Comparison of ENCODE assay signal across 1 cellular context in the genomic region with DNA sequence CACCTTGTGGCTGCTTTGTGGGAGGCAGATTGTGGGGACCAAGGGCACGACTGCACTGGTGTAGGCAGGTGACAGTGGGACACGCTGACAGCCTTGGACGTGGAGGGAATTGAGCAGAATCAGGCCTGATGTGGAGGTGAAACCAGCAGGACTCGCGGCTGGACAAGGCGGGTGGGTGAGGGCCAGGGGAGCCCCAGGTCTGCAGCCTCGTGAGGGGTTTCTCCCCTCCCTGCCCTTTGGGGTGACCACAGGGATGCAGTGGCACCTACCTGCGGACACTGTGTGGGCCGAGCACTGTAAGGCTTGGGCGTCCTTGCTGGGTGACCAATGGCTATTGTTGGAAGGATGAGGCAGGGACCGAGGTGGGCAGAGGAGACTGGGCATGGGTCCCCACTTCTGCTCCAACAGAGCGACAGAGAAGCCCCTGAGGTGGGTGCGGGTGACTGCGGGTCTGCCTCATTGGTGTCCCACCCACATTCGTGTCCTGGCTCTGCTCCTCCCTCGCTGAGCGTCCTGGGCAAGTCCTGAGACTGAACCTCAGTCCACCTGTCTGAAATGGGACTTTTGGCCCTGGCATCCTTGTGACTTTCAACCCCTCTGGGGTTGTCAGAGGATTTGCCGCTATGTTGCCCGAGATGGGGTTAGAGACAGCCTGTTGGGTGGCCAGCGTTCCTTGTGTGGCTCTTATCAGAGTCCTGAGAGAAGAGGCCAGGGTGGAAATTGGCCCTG.
TF ChIP-seq lines count a peak whose summit lies in the region.

No MANE protein-coding gene starts in this region.

TF ChIP-seq in H1, 55 proteins besides CTCF, POLR2A, EP300 and RAD21:
- TF ChIP-seq CTBP2 (IDR thresholded peaks at IDR 0.05; ENCODE audit: borderline replicate concordance, insufficient read depth, insufficient read length, low read length): no peak
- no peak for TF ChIP-seq CHD1 (IDR thresholded peaks at IDR 0.05; ENCODE audit: low read depth, low read length)
- TF ChIP-seq SP4 (IDR thresholded peaks at IDR 0.05; ENCODE audit: low read length): no peak
- TF ChIP-seq GTF2F1 (IDR thresholded peaks at IDR 0.05; ENCODE audit: borderline replicate concordance, low read depth, low read length): no peak
- TF ChIP-seq YY1 (IDR thresholded peaks at IDR 0.05; ENCODE audit: low read depth, low read length): no peak
- TF ChIP-seq HDAC6 (IDR thresholded peaks at IDR 0.05; ENCODE audit: low read depth, low read length): no peak
- TF ChIP-seq SAP30 (IDR thresholded peaks at IDR 0.05; ENCODE audit: insufficient read depth, insufficient replicate concordance, low read length): no peak
- TF ChIP-seq RFX5 (IDR thresholded peaks at IDR 0.05; ENCODE audit: borderline replicate concordance, low read depth, low read length): no peak
- no peak for TF ChIP-seq RBBP5 (IDR thresholded peaks at IDR 0.05; ENCODE audit: borderline replicate concordance, low read depth, low read length)
- no peak for TF ChIP-seq SIRT6 (IDR thresholded peaks at IDR 0.05; ENCODE audit: low read length)
- TF ChIP-seq ASH2L (IDR thresholded peaks at IDR 0.05; ENCODE audit: low read length): no peak
- TF ChIP-seq POU5F1 (IDR thresholded peaks at IDR 0.05; ENCODE audit: low read depth, low read length): no peak
- TF ChIP-seq MAFK (IDR thresholded peaks at IDR 0.05; ENCODE audit: low read depth, low read length): no peak
- TF ChIP-seq, protein P1, sequence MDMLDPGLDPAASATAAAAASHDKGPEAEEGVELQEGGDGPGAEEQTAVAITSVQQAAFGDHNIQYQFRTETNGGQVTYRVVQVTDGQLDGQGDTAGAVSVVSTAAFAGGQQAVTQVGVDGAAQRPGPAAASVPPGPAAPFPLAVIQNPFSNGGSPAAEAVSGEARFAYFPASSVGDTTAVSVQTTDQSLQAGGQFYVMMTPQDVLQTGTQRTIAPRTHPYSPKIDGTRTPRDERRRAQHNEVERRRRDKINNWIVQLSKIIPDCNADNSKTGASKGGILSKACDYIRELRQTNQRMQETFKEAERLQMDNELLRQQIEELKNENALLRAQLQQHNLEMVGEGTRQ (IDR thresholded peaks at IDR 0.05; ENCODE audit: low read length): no peak
- TF ChIP-seq TEAD4 (IDR thresholded peaks at IDR 0.05; ENCODE audit: low read depth, low read length): no peak
- no peak for TF ChIP-seq KDM4A (IDR thresholded peaks at IDR 0.05; ENCODE audit: low read depth, low read length, severe bottlenecking)
